ENCODE assay signal across 8 cellular contexts in genomic region chr3:37546876-37547275, GRCh38.
DNase-seq lines count a peak whose midpoint lies in the region; ATAC-seq, FAIRE-seq and TF ChIP-seq lines count a peak whose summit lies in the region.

No MANE protein-coding gene starts in this region.

- no peaks in the 10 kb centered on the region for H3K4me1 Mint-ChIP-seq in activated T-cell treated with anti-CD3 and anti-CD28 coated beads, Interleukin-2, amount 50 U/mL, for 4 hours (ENCODE audit: low read depth)
- H3K4me1 Mint-ChIP-seq in CD8-positive, alpha-beta memory T cell = no peaks in the 10 kb centered on the region

- no peak for FAIRE-seq in kidney (lab: Jason Lieb, UNC)

- H3K27ac ChIP-seq in HEK293 (ENCODE audit: extremely low read depth, low read depth, low read length) (no peak overlapping the region), WERI-Rb-1 (no peak overlapping the region), kidney (ENCODE audit: low read depth in 2 of 2, low read length in 2 of 2) (no peak overlapping the region), coronary artery (peak overlapping the region in 1 of 2 donors; percentile 48)
- H3K27ac ChIP-seq in CD8-positive, alpha-beta memory T cell (ENCODE audit: low read depth, low read length) = no peak overlapping the region

- no peak overlapping the region for H3K4me3 ChIP-seq in HEK293 (ENCODE audit: low read depth, low read length)
- H3K4me3 ChIP-seq in WERI-Rb-1 (ENCODE audit: low read depth, low read length) = no peak overlapping the region
- no peak overlapping the region for H3K4me3 ChIP-seq in kidney (ENCODE audit: low read length in 2 of 2)
- H3K4me3 ChIP-seq in coronary artery = no peak overlapping the region
- H3K4me3 ChIP-seq in CD8-positive, alpha-beta memory T cell (ENCODE audit: low read length) = no peak overlapping the region

- ATAC-seq in activated CD4-positive, CD25-positive, alpha-beta regulatory T cell treated with anti-CD3 and anti-CD28 coated beads, Interleukin-2, amount 50 U/mL, for 24 hours = no peak
- no peak for ATAC-seq in activated T-cell treated with anti-CD3 and anti-CD28 coated beads, Interleukin-2, amount 50 U/mL, for 4 hours

- no peak overlapping the region for H3K27ac Mint-ChIP-seq in CD8-positive, alpha-beta memory T cell

- H3K27me3 Mint-ChIP-seq in activated T-cell treated with anti-CD3 and anti-CD28 coated beads, Interleukin-2, amount 50 U/mL, for 4 hours (ENCODE audit: low read depth) = peaks cover 3% of the 10 kb centered on the region
- H3K27me3 Mint-ChIP-seq in CD8-positive, alpha-beta memory T cell = peaks cover 0 to 6% of the 10 kb centered on the region in 2 donors

- no peaks in the 10 kb centered on the region for H3K4me1 ChIP-seq in HEK293 (ENCODE audit: control insufficient read depth, insufficient read depth, low read length)
- H3K4me1 ChIP-seq in kidney (ENCODE audit: control insufficient read depth in 1 of 2, insufficient read depth in 1 of 2, low read depth in 1 of 2, low read length in 2 of 2) = no peaks in the 10 kb centered on the region
- H3K4me1 ChIP-seq in CD8-positive, alpha-beta memory T cell (ENCODE audit: insufficient read depth, low read length) = no peaks in the 10 kb centered on the region

- H3K9me3 Mint-ChIP-seq in activated T-cell treated with anti-CD3 and anti-CD28 coated beads, Interleukin-2, amount 50 U/mL, for 4 hours = no peaks in the 10 kb centered on the region
- H3K9me3 Mint-ChIP-seq in CD8-positive, alpha-beta memory T cell = no peaks in the 10 kb centered on the region

- CTCF ChIA-PET in HEK293 (lab: Yijun Ruan, JAX) = interaction anchor here (0.6 to 1.0 kb wide), 5 partner anchors 10 to 233 kb away, joined by 3 to 4 read pairs (median 3); no protein-coding TSS in a partner anchor
- CTCF ChIA-PET in CD8-positive, alpha-beta memory T cell (lab: Charles Lee) = no interaction called here

- no peak overlapping the region for H3K4me3 Mint-ChIP-seq in activated T-cell treated with anti-CD3 and anti-CD28 coated beads, Interleukin-2, amount 50 U/mL, for 4 hours
- H3K4me3 Mint-ChIP-seq in CD8-positive, alpha-beta memory T cell = no peak overlapping the region

- DNase-seq in COLO829 (ENCODE audit: low spot score) (peak; percentile 48), WERI-Rb-1 (peak; percentile 15), kidney (no peak), coronary artery (ENCODE audit: low spot score) (no peak)
- no peak for DNase-seq in activated T-cell treated with anti-CD3 and anti-CD28 coated beads, Interleukin-2, amount 50 U/mL, for 4 hours
- DNase-seq in CD8-positive, alpha-beta memory T cell = no peak

- H3K9me3 ChIP-seq in HEK293 (ENCODE audit: control insufficient read depth, insufficient read depth, low read depth, low read length) (no peaks in the 10 kb centered on the region), WERI-Rb-1 (ENCODE audit: severe bottlenecking) (no peaks in the 10 kb centered on the region), kidney (ENCODE audit: control insufficient read depth in 1 of 2, low read length in 2 of 2) (no peaks in the 10 kb centered on the region)
- H3K9me3 ChIP-seq in CD8-positive, alpha-beta memory T cell (ENCODE audit: low read length) = no peaks in the 10 kb centered on the region

- H3K36me3 ChIP-seq in HEK293 (ENCODE audit: control insufficient read depth in 2 of 2, insufficient read depth in 1 of 2, low read length in 2 of 2) (no peaks in the 10 kb centered on the region), WERI-Rb-1 (no peaks in the 10 kb centered on the region), kidney (ENCODE audit: control insufficient read depth in 1 of 2, insufficient read depth in 2 of 2, low read length in 2 of 2) (no peaks in the 10 kb centered on the region)
- no peaks in the 10 kb centered on the region for H3K36me3 ChIP-seq in CD8-positive, alpha-beta memory T cell (ENCODE audit: insufficient read depth, low read length)

- POLR2A ChIA-PET in HEK293 (lab: Yijun Ruan, JAX) = no interaction called here
- POLR2A ChIA-PET in CD8-positive, alpha-beta memory T cell (lab: Charles Lee) = no interaction called here

- H3K36me3 Mint-ChIP-seq in activated T-cell treated with anti-CD3 and anti-CD28 coated beads, Interleukin-2, amount 50 U/mL, for 4 hours (ENCODE audit: insufficient read depth) = no peaks in the 10 kb centered on the region
- peaks cover 0 to 1% (median 0%) of the 10 kb centered on the region in 3 donors for H3K36me3 Mint-ChIP-seq in CD8-positive, alpha-beta memory T cell

- intact Hi-C loops in kidney (cut with DNase I) = no loop called here

- no peak overlapping the region for H3K9ac ChIP-seq in kidney (ENCODE audit: low read length in 2 of 2)

- H3K27me3 ChIP-seq in WERI-Rb-1 (ENCODE audit: insufficient read depth, low read depth, severe bottlenecking) = no peaks in the 10 kb centered on the region
- H3K27me3 ChIP-seq in CD8-positive, alpha-beta memory T cell (ENCODE audit: insufficient read depth, low read length, poor library complexity, severe bottlenecking) = no peaks in the 10 kb centered on the region

- TF ChIP-seq CTCF in HEK293 (tag by site-specific recombination; IDR thresholded peaks at IDR 0.05) = peak; percentile 10; the same call in 1 of the 2 replicates
- TF ChIP-seq CTCF in WERI-Rb-1 (IDR thresholded peaks at IDR 0.05; ENCODE audit: low read depth, low read length) = 0 out of 2 replicates have a peak, but pooled peaks have one; percentile 4
- TF ChIP-seq CTCF in kidney (IDR thresholded peaks at IDR 0.05; ENCODE audit: borderline replicate concordance, extremely low read depth, insufficient read depth) = peak; percentile 19
- TF ChIP-seq CTCF in coronary artery (IDR thresholded peaks at IDR 0.05) = no peak

TF ChIP-seq in HEK293, 187 proteins besides CTCF, POLR2A, EP300 and RAD21 (continues in another document):
- TF ChIP-seq KLF17 (tag by site-specific recombination; IDR thresholded peaks at IDR 0.05) (no peak), ZSCAN30 (tag by site-specific recombination; IDR thresholded peaks at IDR 0.05) (no peak), GLI2 (tag by site-specific recombination; IDR thresholded peaks at IDR 0.05; ENCODE audit: borderline replicate concordance, low read depth) (no peak), ZNF660 (tag by site-specific recombination; IDR thresholded peaks at IDR 0.05) (no peak), ZNF791 (tag by site-specific recombination; IDR thresholded peaks at IDR 0.05) (no peak), ZXDB (tag by site-specific recombination; IDR thresholded peaks at IDR 0.05) (0 out of 2 replicates have a peak, but pooled peaks have one; percentile 44), ZNF362 (tag by site-specific recombination; IDR thresholded peaks at IDR 0.05) (no peak), ZSCAN16 (tag by site-specific recombination; IDR thresholded peaks at IDR 0.05) (no peak), GLIS2 (tag by site-specific recombination; IDR thresholded peaks at IDR 0.05) (no peak), ZNF626 (tag by site-specific recombination; IDR thresholded peaks at IDR 0.05) (no peak), ZNF266 (tag by site-specific recombination; IDR thresholded peaks at IDR 0.05; ENCODE audit: low read depth) (no peak), PATZ1 (tag by site-specific recombination; IDR thresholded peaks at IDR 0.05) (no peak), ELK4 (IDR thresholded peaks at IDR 0.05; ENCODE audit: borderline replicate concordance, low read depth, low read length) (no peak), YY2 (tag by site-specific recombination; IDR thresholded peaks at IDR 0.05) (no peak), ZNF530 (tag by site-specific recombination; IDR thresholded peaks at IDR 0.05; ENCODE audit: low read depth) (no peak), BCL11A (tag by site-specific recombination; IDR thresholded peaks at IDR 0.05; ENCODE audit: low read depth) (no peak)

Comparison
In these comparisons a context has a peak if more than half of its experiments do, and no peak if none do; other contexts are left out.
1. DNase-seq: peak in COLO829 (single experiment) and WERI-Rb-1 (single experiment); none in kidney (single experiment), activated T-cell treated with anti-CD3 and anti-CD28 coated beads, Interleukin-2, amount 50 U/mL, for 4 hours (single experiment), coronary artery (single experiment) and CD8-positive, alpha-beta memory T cell (0 of 5).